8 cellular contexts compared by ENCODE assay signal in genomic region chr2:215931256-215931903, GRCh38.
DNase-seq lines count a peak whose midpoint lies in the region; ATAC-seq and TF ChIP-seq lines count a peak whose summit lies in the region.

No MANE protein-coding gene starts in this region.

- ATAC-seq in HG02623 (IDR thresholded peaks at IDR 0.05; ENCODE audit: unreplicated experiment) = peak; percentile 49

- TF ChIP-seq CTCF in astrocyte of the spinal cord (IDR thresholded peaks at IDR 0.05; ENCODE audit: low read depth, low read length) = peak; percentile 96

- in situ Hi-C loops in astrocyte of the spinal cord (cut with HindIII; ENCODE audit: low sequenced_read_pairs) = no loop called here

- H3K4me3 ChIP-seq in astrocyte of the spinal cord (ENCODE audit: low read depth, low read length) = no peak overlapping the region

- DNase-seq in NK-92 treated with Interleukin-12 subunit alpha and Interleukin-12 subunit beta, amount 100 ng/mL, for 24 hours (lab: John Stamatoyannopoulos, UW) = peak; percentile 34
- no peak for DNase-seq in NK-92 (lab: John Stamatoyannopoulos, UW; ENCODE audit: unreplicated experiment)
- DNase-seq in NCI-H1105 treated with DMSO at 0.1 percent for 48 hours (lab: John Stamatoyannopoulos, UW) = peak; percentile 49
- DNase-seq in T follicular helper cell (ENCODE audit: low read depth) = peak; percentile 17
- peak; percentile 85 for DNase-seq in astrocyte of the spinal cord (ENCODE audit: low read depth, low spot score)
- DNase-seq in hypothalamus (lab: John Stamatoyannopoulos, UW) = peak in 40 of 51 donors; percentile 1 to 80 (median 18)
- DNase-seq in smooth muscle cell of the brain vasculature (ENCODE audit: low read depth, low spot score) = peak; percentile 67
